Comparison of ENCODE assay signal across 18 cellular contexts in the genomic region with DNA sequence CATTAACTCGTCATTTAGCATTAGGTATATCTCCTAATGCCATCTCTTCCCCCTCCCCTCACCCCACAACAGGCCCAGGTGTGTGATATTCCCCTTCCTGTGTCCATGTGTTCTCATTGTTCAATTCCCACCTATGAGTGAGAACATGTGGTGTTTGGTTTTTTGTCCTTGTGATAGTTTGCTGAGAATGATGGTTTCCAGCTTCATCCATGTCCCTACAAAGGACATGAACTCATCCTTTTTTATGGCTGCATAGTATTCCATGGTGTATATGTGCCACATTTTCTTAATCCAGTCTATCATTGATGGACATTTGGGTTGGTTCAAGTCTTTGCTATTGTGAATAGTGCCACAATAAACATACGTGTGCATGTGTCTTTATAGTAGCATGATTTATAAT. TPM values are rescaled to one million over a fixed set of nuclear protein-coding genes. Genes with fewer than 3 reads are reported as not detected.
"Had no signal": no experiment of that assay in that cellular context is flagged by ENCODE, and none has a peak within 500 bp of the region (broad histone marks: within the 10 kb centered on the region; RNA-seq: fewer than 3 reads in every experiment).

No MANE protein-coding gene starts in this region.

RNA-seq across cellular contexts. Expression of a gene that starts 13.3 kb away (rescaled TPM):
- total RNA-seq: left cardiac atrium; left colon; left lobe of liver; left ventricle myocardium inferior; left ventricle myocardium superior; liver; mesenteric fat pad; mononuclear cell; mucosa of descending colon; mucosa of gallbladder; naive thymus-derived CD4-positive, alpha-beta T cell had no signal
- polyA plus RNA-seq: immature natural killer cell; liver; naive thymus-derived CD4-positive, alpha-beta T cell had no signal

RNA-seq across cellular contexts. Expression of a gene that starts 13.5 kb away (rescaled TPM):
- total RNA-seq: kidney epithelial cell, left cardiac atrium, left colon, left lobe of liver, left ventricle myocardium inferior, left ventricle myocardium superior, liver, lung microvascular endothelial cell, mammary epithelial cell, mesenteric fat pad, mesothelial cell of epicardium, mononuclear cell, mucosa of descending colon, myocyte had no signal
- polyA plus RNA-seq: keratinocyte; liver; mammary epithelial cell; naive thymus-derived CD4-positive, alpha-beta T cell had no signal
